ENCODE assay signal across 13 cellular contexts in the genomic region with DNA sequence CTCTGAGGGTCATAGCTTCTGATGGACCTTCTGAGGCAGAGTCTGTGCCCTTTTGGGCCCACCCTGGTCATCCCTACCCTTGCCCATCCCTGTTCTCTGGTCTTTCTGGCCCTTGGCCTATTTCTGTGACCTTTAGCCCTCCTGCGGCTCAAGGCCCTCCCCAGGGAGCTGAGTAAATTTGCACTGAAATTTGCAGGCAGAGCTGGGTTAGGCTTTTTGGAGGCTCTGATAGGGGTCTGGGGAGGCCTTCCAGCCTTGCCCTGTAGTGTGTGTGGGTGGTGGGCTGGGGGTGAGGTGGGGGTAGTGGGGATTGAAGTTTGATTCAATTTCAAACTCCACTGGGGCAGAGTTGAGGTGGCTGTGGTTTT. TPM values are rescaled to one million over a fixed set of nuclear protein-coding genes. Genes with fewer than 3 reads are reported as not detected.
DNase-seq lines count a peak whose midpoint lies in the region; ATAC-seq and FAIRE-seq lines count a peak whose summit lies in the region.
"Had no signal": no experiment of that assay in that cellular context is flagged by ENCODE, and none has a peak within 500 bp of the region (broad histone marks: within the 10 kb centered on the region; RNA-seq: fewer than 3 reads in every experiment).

No MANE protein-coding gene starts in this region.

- H3K9me3 Mint-ChIP-seq in activated naive CD4-positive, alpha-beta T cell treated with anti-CD3 and anti-CD28 coated beads for 36 hours: no peaks in the 10 kb centered on the region
- H3K9me3 Mint-ChIP-seq in activated naive CD8-positive, alpha-beta T cell treated with anti-CD3 and anti-CD28 coated beads, Interleukin-2, amount 10 ng/mL, durations not matched to agents 7 days and 5 days: no peaks in the 10 kb centered on the region

- DNase-seq in activated naive CD4-positive, alpha-beta T cell treated with anti-CD3 and anti-CD28 coated beads for 36 hours: no peak
- DNase-seq in activated naive CD4-positive, alpha-beta T cell treated with Interleukin-2 at 50 U/mL for 16 hours: no peak
- DNase-seq in activated naive CD8-positive, alpha-beta T cell treated with anti-CD3 and anti-CD28 coated beads, Interleukin-2, amount 10 ng/mL, durations not matched to agents 7 days and 5 days: no peak
- no peak for DNase-seq in stimulated activated CD4-positive, alpha-beta T cell treated with anti-CD3 and anti-CD28 coated beads, Interleukin-1b, Interleukin-23, amount 100 ng/mL, for 48 hours
- no peak for DNase-seq in urothelium cell line (ENCODE audit: low spot score)
- DNase-seq: GM23248, NCI-H2029, SHP77 treated with DMSO at 0.1 percent for 48 hours had no signal

- H3K27me3 ChIP-seq in mucosa of rectum (ENCODE audit: control insufficient read depth in 2 of 2, insufficient read depth in 2 of 2, low read length in 2 of 2): no peaks in the 10 kb centered on the region
- H3K27me3 ChIP-seq in thymus (ENCODE audit: control insufficient read depth, insufficient read depth): no peaks in the 10 kb centered on the region

- H3K4me3 ChIP-seq in mucosa of rectum (ENCODE audit: low read length in 2 of 2) (peak overlapping the region in 1 of 2 donors; percentile 13), thymus (ENCODE audit: low read length) (no peak overlapping the region)
- H3K4me3 ChIP-seq: GM23248 had no signal

- peaks cover 0 to 1% of the 10 kb centered on the region in 2 donors for H3K36me3 ChIP-seq in mucosa of rectum (ENCODE audit: control insufficient read depth in 2 of 2, insufficient read depth in 2 of 2, low read length in 2 of 2)
- no peaks in the 10 kb centered on the region for H3K36me3 ChIP-seq in thymus (ENCODE audit: control insufficient read depth, insufficient read depth)

- intact Hi-C loops in activated naive CD4-positive, alpha-beta T cell treated with anti-CD3 and anti-CD28 coated beads for 36 hours (cut with micrococcal nuclease): loop anchor here (1.0 to 10.0 kb wide), 2 partner anchors 9 to 1338 kb away; no protein-coding TSS in a partner anchor

- H3K4me3 Mint-ChIP-seq in activated naive CD4-positive, alpha-beta T cell treated with anti-CD3 and anti-CD28 coated beads for 36 hours: peak overlapping the region; percentile 65
- peak overlapping the region; percentile 88 for H3K4me3 Mint-ChIP-seq in activated naive CD8-positive, alpha-beta T cell treated with anti-CD3 and anti-CD28 coated beads, Interleukin-2, amount 10 ng/mL, durations not matched to agents 7 days and 5 days

- no peak for ATAC-seq in activated naive CD8-positive, alpha-beta T cell treated with anti-CD3 and anti-CD28 coated beads, Interleukin-2, amount 10 ng/mL, durations not matched to agents 7 days and 5 days (ENCODE audit: low read depth)
- ATAC-seq in HG02763 (IDR thresholded peaks at IDR 0.05; ENCODE audit: unreplicated experiment): no peak

- peak overlapping the region; percentile 49 to 79 for H3K27ac ChIP-seq in mucosa of rectum (ENCODE audit: low read depth in 2 of 2, low read length in 2 of 2)
- peak overlapping the region; percentile 62 for H3K27ac ChIP-seq in thymus (ENCODE audit: low read depth)
- H3K27ac ChIP-seq: GM23248 had no signal

- H3K27ac Mint-ChIP-seq in activated naive CD4-positive, alpha-beta T cell treated with anti-CD3 and anti-CD28 coated beads for 36 hours: peak overlapping the region; percentile 94
- H3K27ac Mint-ChIP-seq in activated naive CD8-positive, alpha-beta T cell treated with anti-CD3 and anti-CD28 coated beads, Interleukin-2, amount 10 ng/mL, durations not matched to agents 7 days and 5 days: peak overlapping the region; percentile 98

- no peak for FAIRE-seq in urothelium cell line (lab: Jason Lieb, UNC)
- FAIRE-seq: endometrium had no signal

- 96% methylated on average over 1 of the region's 1 CpG for WGBS in thymus

- POLR2A ChIA-PET in activated naive CD8-positive, alpha-beta T cell treated with anti-CD3 and anti-CD28 coated beads, Interleukin-2, amount 10 ng/mL, durations not matched to agents 7 days and 5 days (lab: Charles Lee): interaction anchor here (0.6 to 14.9 kb wide), 7 partner anchors 8 to 1361 kb away, joined by 3 to 170 read pairs (median 7); partner anchors contain the start of gene RARA

- H3K4me1 ChIP-seq in mucosa of rectum (ENCODE audit: control insufficient read depth in 2 of 2, insufficient read depth in 2 of 2, low read length in 2 of 2): peaks cover 78 to 80% of the 10 kb centered on the region in 2 donors
- H3K4me1 ChIP-seq in thymus (ENCODE audit: control insufficient read depth, insufficient read depth, low read length): peaks cover 65% of the 10 kb centered on the region

- H3K9me3 ChIP-seq in mucosa of rectum (ENCODE audit: control insufficient read depth in 2 of 2, low read length in 2 of 2): no peaks in the 10 kb centered on the region
- H3K9me3 ChIP-seq in thymus (ENCODE audit: control insufficient read depth): no peaks in the 10 kb centered on the region

- peaks cover 8% of the 10 kb centered on the region for H3K36me3 Mint-ChIP-seq in activated naive CD4-positive, alpha-beta T cell treated with anti-CD3 and anti-CD28 coated beads for 36 hours (ENCODE audit: low read depth)
- peaks cover 19% of the 10 kb centered on the region for H3K36me3 Mint-ChIP-seq in activated naive CD8-positive, alpha-beta T cell treated with anti-CD3 and anti-CD28 coated beads, Interleukin-2, amount 10 ng/mL, durations not matched to agents 7 days and 5 days

- no peaks in the 10 kb centered on the region for H3K27me3 Mint-ChIP-seq in activated naive CD4-positive, alpha-beta T cell treated with anti-CD3 and anti-CD28 coated beads for 36 hours (ENCODE audit: low read depth)
- H3K27me3 Mint-ChIP-seq in activated naive CD8-positive, alpha-beta T cell treated with anti-CD3 and anti-CD28 coated beads, Interleukin-2, amount 10 ng/mL, durations not matched to agents 7 days and 5 days: no peaks in the 10 kb centered on the region

- H3K9ac ChIP-seq in mucosa of rectum (ENCODE audit: low read depth in 1 of 2, low read length in 2 of 2): no peak overlapping the region

- CTCF ChIA-PET in activated naive CD4-positive, alpha-beta T cell treated with anti-CD3 and anti-CD28 coated beads for 36 hours (lab: Charles Lee): interaction anchor here (0.5 to 3.2 kb wide), 4 partner anchors 13 to 31 kb away, joined by 4 to 13 read pairs (median 6); no protein-coding TSS in a partner anchor

- H3K4me1 Mint-ChIP-seq in activated naive CD4-positive, alpha-beta T cell treated with anti-CD3 and anti-CD28 coated beads for 36 hours (ENCODE audit: low read depth): peaks cover 92% of the 10 kb centered on the region
- H3K4me1 Mint-ChIP-seq in activated naive CD8-positive, alpha-beta T cell treated with anti-CD3 and anti-CD28 coated beads, Interleukin-2, amount 10 ng/mL, durations not matched to agents 7 days and 5 days: peaks cover 80% of the 10 kb centered on the region

RNA-seq across cellular contexts. Expression of gene RARA, which starts 17.8 kb away (rescaled TPM):
- 10 to 100 TPM; 16.9 to 18.5 TPM for total RNA-seq in activated naive CD4-positive, alpha-beta T cell treated with anti-CD3 and anti-CD28 coated beads for 36 hours
- total RNA-seq in activated naive CD8-positive, alpha-beta T cell treated with anti-CD3 and anti-CD28 coated beads, Interleukin-2, amount 10 ng/mL, durations not matched to agents 7 days and 5 days: 10 to 100 TPM; 51.7 to 53.6 TPM
- 17.1 TPM for polyA plus RNA-seq in thymus

RNA-seq across cellular contexts. Expression of gene GJD3, which starts 37.7 kb away (rescaled TPM):
- not detected for total RNA-seq in activated naive CD4-positive, alpha-beta T cell treated with anti-CD3 and anti-CD28 coated beads for 36 hours
- total RNA-seq in activated naive CD8-positive, alpha-beta T cell treated with anti-CD3 and anti-CD28 coated beads, Interleukin-2, amount 10 ng/mL, durations not matched to agents 7 days and 5 days: under 1 TPM in 1 of 2 experiments, not detected in 1; 0.48 TPM
- 0.34 TPM for polyA plus RNA-seq in thymus
- total RNA-seq: kidney epithelial cell had no signal

RNA-seq across cellular contexts. Expression of gene CDC6, which starts 39.1 kb away (rescaled TPM):
- 10 to 100 TPM; 86.5 to 90.4 TPM for total RNA-seq in activated naive CD4-positive, alpha-beta T cell treated with anti-CD3 and anti-CD28 coated beads for 36 hours
- 10 to 100 TPM; 67.9 to 75.2 TPM for total RNA-seq in activated naive CD8-positive, alpha-beta T cell treated with anti-CD3 and anti-CD28 coated beads, Interleukin-2, amount 10 ng/mL, durations not matched to agents 7 days and 5 days
- 1.3 TPM for polyA plus RNA-seq in thymus
